In genomic region chr20:2431185-2431584, GRCh38 we compare ENCODE assay signal across 2 cellular contexts.
TF ChIP-seq lines count a peak whose summit lies in the region.

No MANE protein-coding gene starts in this region.

TF ChIP-seq in A549, 52 proteins besides CTCF, POLR2A, EP300 and RAD21:
- no peak for TF ChIP-seq CHD4 (IDR thresholded peaks at IDR 0.05; ENCODE audit: borderline replicate concordance)
- no peak for TF ChIP-seq TP53 (CRISPR knock-in tag; IDR thresholded peaks at IDR 0.05)
- no peak for TF ChIP-seq RARB (CRISPR knock-in tag; IDR thresholded peaks at IDR 0.05)
- TF ChIP-seq ZFP36 (IDR thresholded peaks at IDR 0.05; ENCODE audit: borderline replicate concordance, partially characterized antibody), result no peak
- TF ChIP-seq GATA3 (IDR thresholded peaks at IDR 0.05; ENCODE audit: borderline replicate concordance), result no peak
- no peak for TF ChIP-seq TFCP2L1 (CRISPR knock-in tag; IDR thresholded peaks at IDR 0.05)
- TF ChIP-seq CBX8 (IDR thresholded peaks at IDR 0.05), result no peak
- TF ChIP-seq ATOH8 (CRISPR knock-in tag; IDR thresholded peaks at IDR 0.05; ENCODE audit: low read depth), result no peak
- no peak for TF ChIP-seq ZNF302 (CRISPR knock-in tag; IDR thresholded peaks at IDR 0.05)
- TF ChIP-seq HOXB5 (CRISPR knock-in tag; IDR thresholded peaks at IDR 0.05), result no peak
- TF ChIP-seq HEYL (CRISPR knock-in tag; IDR thresholded peaks at IDR 0.05), result no peak
- no peak for TF ChIP-seq NFE2L2 (conservative IDR thresholded peaks at IDR 0.05; ENCODE audit: low read length)
- TF ChIP-seq BCL3 (IDR thresholded peaks at IDR 0.05), result no peak
- no peak for TF ChIP-seq MAFK (IDR thresholded peaks at IDR 0.05; ENCODE audit: partially characterized antibody)
- no peak for TF ChIP-seq HMGXB4 (CRISPR knock-in tag; IDR thresholded peaks at IDR 0.05; ENCODE audit: borderline replicate concordance)
- no peak for TF ChIP-seq PBX3 (IDR thresholded peaks at IDR 0.05)
- TF ChIP-seq FOSB (CRISPR knock-in tag; IDR thresholded peaks at IDR 0.05), result no peak
- no peak for TF ChIP-seq HDAC2 (IDR thresholded peaks at IDR 0.05)
- no peak for TF ChIP-seq JUNB (IDR thresholded peaks at IDR 0.05)

TF ChIP-seq in K562, 482 proteins besides CTCF, POLR2A, EP300 and RAD21:
- TF ChIP-seq ZNF24 (IDR thresholded peaks at IDR 0.05), result peak; percentile 62; the same call in 1 of the 2 replicates
- no peak for TF ChIP-seq KLF13 (tag; IDR thresholded peaks at IDR 0.05; ENCODE audit: borderline replicate concordance, low read depth)
